Comparison of ENCODE assay signal across 25 cellular contexts in genomic region chr20:33851842-33852466, GRCh38. TPM values are rescaled to one million over a fixed set of nuclear protein-coding genes. Genes with fewer than 3 reads are reported as not detected.
A peak's percentile ranks its signal among the peaks of the same experiment; 100 is the strongest.
DNase-seq lines count a peak whose midpoint lies in the region; ATAC-seq and TF ChIP-seq lines count a peak whose summit lies in the region.
"Had no signal": no experiment of that assay in that cellular context is flagged by ENCODE, and none has a peak within 500 bp of the region (broad histone marks: within the 10 kb centered on the region; RNA-seq: fewer than 3 reads in every experiment).

No MANE protein-coding gene starts in this region.

- no peaks in the 10 kb centered on the region for H3K9me3 Mint-ChIP-seq in activated naive CD4-positive, alpha-beta T cell treated with anti-CD3 and anti-CD28 coated beads, Interleukin-2, amount 50 U/mL, for 24 hours
- no peaks in the 10 kb centered on the region for H3K9me3 Mint-ChIP-seq in endothelial cell (ENCODE audit: unreplicated experiment)
- H3K9me3 Mint-ChIP-seq: CD4-positive, CD25-positive, alpha-beta regulatory T cell; natural killer cell had no signal

- H3K36me3 Mint-ChIP-seq in activated naive CD4-positive, alpha-beta T cell treated with anti-CD3 and anti-CD28 coated beads, Interleukin-2, amount 50 U/mL, for 24 hours = peaks cover 10% of the 10 kb centered on the region
- H3K36me3 Mint-ChIP-seq in endothelial cell (ENCODE audit: low read depth, unreplicated experiment) = peaks cover 58% of the 10 kb centered on the region
- H3K36me3 Mint-ChIP-seq: natural killer cell had no signal

- POLR2A ChIA-PET in GM10248 (lab: Yijun Ruan, JAX) = no interaction called here

- no peak overlapping the region for H3K4me3 Mint-ChIP-seq in activated naive CD4-positive, alpha-beta T cell treated with anti-CD3 and anti-CD28 coated beads, Interleukin-2, amount 50 U/mL, for 24 hours
- H3K4me3 Mint-ChIP-seq in endothelial cell (ENCODE audit: unreplicated experiment) = peak overlapping the region; percentile 11
- H3K4me3 Mint-ChIP-seq: natural killer cell had no signal

- no peaks in the 10 kb centered on the region for H3K4me1 ChIP-seq in RWPE2 (ENCODE audit: insufficient read depth, poor library complexity, severe bottlenecking)
- H3K4me1 ChIP-seq in tibial artery = peaks cover 0 to 3% (median under 1%) of the 10 kb centered on the region in 4 donors
- H3K4me1 ChIP-seq: uterus had no signal

- TF ChIP-seq CTCF in RWPE2 (IDR thresholded peaks at IDR 0.05; ENCODE audit: poor library complexity, severe bottlenecking) (no peak), endothelial cell (IDR thresholded peaks at IDR 0.05; ENCODE audit: unreplicated experiment) (no peak), tibial artery (IDR thresholded peaks at IDR 0.05) (no peak), GM10248 (IDR thresholded peaks at IDR 0.05; ENCODE audit: control extremely low read depth, extremely low read depth, low read depth, missing control alignments) (no peak)

- H3K36me3 ChIP-seq in RWPE2 (ENCODE audit: low read depth) (peaks cover 65% of the 10 kb centered on the region), tibial artery (peaks cover 54 to 89% (median 82%) of the 10 kb centered on the region in 3 donors)
- H3K36me3 ChIP-seq: ovary, uterus had no signal

- H3K27ac Mint-ChIP-seq in activated naive CD4-positive, alpha-beta T cell treated with anti-CD3 and anti-CD28 coated beads, Interleukin-2, amount 50 U/mL, for 24 hours = peak overlapping the region; percentile 55
- no peak overlapping the region for H3K27ac Mint-ChIP-seq in endothelial cell (ENCODE audit: unreplicated experiment)

- H3K9me3 ChIP-seq in RWPE2 (ENCODE audit: severe bottlenecking) (no peaks in the 10 kb centered on the region), tibial artery (no peaks in the 10 kb centered on the region)
- H3K9me3 ChIP-seq: ovary, SK-N-SH, uterus had no signal

- CTCF ChIA-PET in GM10248 (lab: Yijun Ruan, JAX) = interaction anchor here (1.2 to 5.1 kb wide), 5 partner anchors 10 to 277 kb away, joined by 3 to 41 read pairs (median 4); no protein-coding TSS in a partner anchor

- H3K4me1 Mint-ChIP-seq in activated naive CD4-positive, alpha-beta T cell treated with anti-CD3 and anti-CD28 coated beads, Interleukin-2, amount 50 U/mL, for 24 hours = peaks cover 68% of the 10 kb centered on the region
- H3K4me1 Mint-ChIP-seq in endothelial cell (ENCODE audit: unreplicated experiment) = peaks cover 13% of the 10 kb centered on the region

- DNase-seq in activated naive CD4-positive, alpha-beta T cell (lab: John Stamatoyannopoulos, UW) = no peak
- peak; percentile 64 for DNase-seq in RWPE2 (ENCODE audit: low spot score)
- no peak for DNase-seq in endothelial cell (ENCODE audit: low spot score)
- DNase-seq in tibial artery = no peak
- DNase-seq in GM10248 (ENCODE audit: extremely low spot score) = no peak
- DNase-seq: activated CD4-positive, alpha-beta T cell treated with anti-CD3 and anti-CD28 coated beads for 1 hour; activated CD8-positive, alpha-beta memory T cell treated with anti-CD3 and anti-CD28 coated beads, Interleukin-2, amount 50 U/mL, for 48 hours; DMS153; KBM-7; MV-4-11; natural killer cell; NCI-H1694 treated with DMSO at 0.1 percent for 48 hours; NCI-H2171 treated with DMSO at 0.1 percent for 48 hours; NCI-H526 treated with DMSO at 0.1 percent for 48 hours; ovary; RPMI8226; SK-N-SH; substantia nigra; uterus had no signal

- intact Hi-C loops in tibial artery (cut with DNase I; ENCODE audit: low total_unique reads) = no loop called here

- H3K27me3 Mint-ChIP-seq in activated naive CD4-positive, alpha-beta T cell treated with anti-CD3 and anti-CD28 coated beads, Interleukin-2, amount 50 U/mL, for 24 hours = no peaks in the 10 kb centered on the region
- H3K27me3 Mint-ChIP-seq in endothelial cell (ENCODE audit: unreplicated experiment) = peaks cover 2% of the 10 kb centered on the region
- H3K27me3 Mint-ChIP-seq: CD4-positive, CD25-positive, alpha-beta regulatory T cell had no signal

- ATAC-seq in RWPE2 (ENCODE audit: low read depth) (no peak), GM19351 (IDR thresholded peaks at IDR 0.05; ENCODE audit: unreplicated experiment) (no peak)
- ATAC-seq: HCT116, left lobe of liver, natural killer cell, right cardiac atrium had no signal

- no peak overlapping the region for H3K27ac ChIP-seq in RWPE2 (ENCODE audit: poor library complexity, severe bottlenecking)
- no peak overlapping the region for H3K27ac ChIP-seq in tibial artery
- H3K27ac ChIP-seq: ovary, uterus had no signal

- H3K27me3 ChIP-seq in RWPE2 (ENCODE audit: insufficient read depth, poor library complexity, severe bottlenecking) (no peaks in the 10 kb centered on the region), tibial artery (no peaks in the 10 kb centered on the region)
- H3K27me3 ChIP-seq: ovary, uterus had no signal

- H3K4me3 ChIP-seq in RWPE2 (ENCODE audit: severe bottlenecking) (no peak overlapping the region), tibial artery (no peak overlapping the region)
- H3K4me3 ChIP-seq: ovary, uterus had no signal

RNA-seq across cellular contexts. Expression of gene CHMP4B, which starts 40.8 kb away (rescaled TPM):
- 117 TPM for total RNA-seq in endothelial cell (ENCODE audit: unreplicated experiment)
